8 cellular contexts compared by ENCODE assay signal in the genomic region with DNA sequence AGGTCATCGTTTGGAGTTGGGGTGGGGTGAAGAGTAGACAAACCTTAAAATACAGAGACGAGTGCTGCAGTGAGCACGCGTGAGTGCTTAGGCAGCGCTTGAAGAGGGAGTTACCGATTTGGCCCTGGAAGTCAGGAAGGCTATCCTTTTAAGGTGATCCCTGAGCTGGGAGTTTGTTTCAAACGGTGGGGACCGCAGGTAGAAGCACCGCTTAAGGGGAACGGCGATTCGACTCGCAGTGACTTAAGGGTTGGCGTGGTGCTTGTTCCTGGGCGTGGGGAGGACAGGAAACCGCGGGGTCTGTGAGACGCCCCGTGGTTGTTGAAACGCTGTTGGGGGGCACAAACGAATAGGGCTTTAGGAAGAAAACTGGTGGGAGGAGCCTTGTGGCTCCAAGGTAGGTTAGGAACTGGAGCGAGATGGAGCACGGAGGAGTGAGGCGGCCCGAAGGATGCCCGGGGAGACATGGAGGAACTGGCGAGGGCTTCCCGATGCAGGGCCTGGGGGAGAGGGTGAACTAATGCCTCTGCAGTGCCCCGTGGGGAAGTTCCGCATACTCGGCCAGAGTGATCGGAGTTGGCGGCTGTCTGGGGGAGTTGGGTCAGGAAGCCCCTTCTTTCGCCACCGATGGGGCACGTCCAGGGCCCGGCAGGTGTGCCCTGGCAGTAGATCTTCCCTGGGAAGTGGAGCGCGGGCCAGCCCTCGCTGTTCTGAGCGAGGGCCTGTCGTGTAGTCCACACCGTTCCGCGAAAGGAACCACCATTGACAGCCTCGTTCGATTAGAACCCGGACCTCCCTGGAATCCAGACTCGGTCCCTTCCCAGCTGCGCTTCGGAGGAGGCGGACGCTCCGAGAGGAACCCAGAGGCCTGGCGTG. TPM values are rescaled to one million over a fixed set of nuclear protein-coding genes. Genes with fewer than 3 reads are reported as not detected.
DNase-seq lines count a peak whose midpoint lies in the region; ATAC-seq and TF ChIP-seq lines count a peak whose summit lies in the region.

No MANE protein-coding gene starts in this region.

- ATAC-seq in left cardiac atrium (peak in 1 of 2 donors; percentile 28), HG03469 (IDR thresholded peaks at IDR 0.05; ENCODE audit: unreplicated experiment) (no peak)

- peak overlapping the region; percentile 95 for H3K4me3 Mint-ChIP-seq in activated naive CD8-positive, alpha-beta T cell

- H3K4me1 Mint-ChIP-seq in activated naive CD8-positive, alpha-beta T cell (ENCODE audit: low read depth): peaks cover 48% of the 10 kb centered on the region

- no peak for DNase-seq in GM12864 (ENCODE audit: low read depth)
- peak; percentile 33 to 54 for DNase-seq in NCI-H526 (lab: John Stamatoyannopoulos, UW)
- peak; percentile 36 for DNase-seq in left cardiac atrium
- no peak for DNase-seq in retinal pigment epithelial cell (ENCODE audit: low read depth)
- no peak for DNase-seq in HK-2 (ENCODE audit: unreplicated experiment)
- DNase-seq in DMS114 treated with DMSO at 0.1 percent for 48 hours (lab: John Stamatoyannopoulos, UW; ENCODE audit: unreplicated experiment): no peak

- H3K4me3 ChIP-seq in GM12864 (ENCODE audit: low read depth, low read length): peak overlapping the region; percentile 56
- H3K4me3 ChIP-seq in retinal pigment epithelial cell (ENCODE audit: low read length): peak overlapping the region; percentile 53

- peaks cover 12% of the 10 kb centered on the region for H3K9me3 Mint-ChIP-seq in activated naive CD8-positive, alpha-beta T cell (ENCODE audit: low read depth)

- TF ChIP-seq CTCF in GM12864 (IDR thresholded peaks at IDR 0.05; ENCODE audit: low read depth, low read length, missing control alignments) (no peak), retinal pigment epithelial cell (conservative IDR thresholded peaks at IDR 0.05; ENCODE audit: low read depth, low read length) (no peak)

- peaks cover 3% of the 10 kb centered on the region for H3K36me3 Mint-ChIP-seq in activated naive CD8-positive, alpha-beta T cell

- H3K27ac Mint-ChIP-seq in activated naive CD8-positive, alpha-beta T cell: peak overlapping the region; percentile 92

- intact Hi-C loops in left cardiac atrium (cut with DNase I): loop anchor here in 1 of 2 donors (5.0 to 10.0 kb wide), 2 partner anchors 128 to 160 kb away; no protein-coding TSS in a partner anchor

- no peaks in the 10 kb centered on the region for H3K27me3 Mint-ChIP-seq in activated naive CD8-positive, alpha-beta T cell

RNA-seq across cellular contexts. Expression of a gene that starts 1.3 kb away (rescaled TPM):
- 10 to 100 TPM; 26.9 to 31.2 TPM for total RNA-seq in left cardiac atrium

Comparison
In these comparisons a context has a peak if more than half of its experiments do, and no peak if none do; other contexts are left out.
1. DNase-seq: peak in NCI-H526 (2 of 2) and left cardiac atrium (single experiment); none in GM12864 (single experiment), retinal pigment epithelial cell (single experiment), HK-2 (single experiment) and DMS114 treated with DMSO at 0.1 percent for 48 hours (single experiment).